ENCODE assay signal across 16 cellular contexts in the genomic region with DNA sequence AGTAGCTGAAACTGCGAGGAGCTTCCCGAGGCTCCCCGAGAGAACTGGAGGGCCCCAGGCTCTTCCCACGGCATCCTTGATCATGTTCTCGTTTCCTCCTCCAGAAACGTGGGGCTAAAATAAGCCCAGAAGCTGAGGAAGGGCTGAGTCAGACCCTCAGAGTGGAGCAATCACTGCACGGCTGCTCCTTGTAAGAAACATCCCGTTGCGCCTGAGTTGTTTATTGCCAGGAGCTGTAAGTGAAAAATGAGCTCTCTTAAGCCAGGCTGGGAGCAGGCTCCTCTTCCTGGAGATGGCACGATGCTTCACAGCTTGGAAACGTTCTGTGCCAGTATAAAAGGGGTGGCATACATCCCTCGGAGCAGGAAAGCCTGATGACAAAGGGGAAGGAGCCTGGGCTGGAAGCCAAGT. TPM values are rescaled to one million over a fixed set of nuclear protein-coding genes. Genes with fewer than 3 reads are reported as not detected.
DNase-seq lines count a peak whose midpoint lies in the region; ATAC-seq, FAIRE-seq and TF ChIP-seq lines count a peak whose summit lies in the region.
"Had no signal": no experiment of that assay in that cellular context is flagged by ENCODE, and none has a peak within 500 bp of the region (broad histone marks: within the 10 kb centered on the region; RNA-seq: fewer than 3 reads in every experiment).

No MANE protein-coding gene starts in this region.

- TF ChIP-seq CTCF in MCF 10A (IDR thresholded peaks at IDR 0.05; ENCODE audit: unreplicated experiment) (no peak), breast epithelium (IDR thresholded peaks at IDR 0.05) (no peak)

- H3K4me1 Mint-ChIP-seq in MCF 10A (ENCODE audit: insufficient read depth, unreplicated experiment) = peaks cover 16% of the 10 kb centered on the region
- H3K4me1 Mint-ChIP-seq: activated CD8-positive, alpha-beta memory T cell treated with anti-CD3 and anti-CD28 coated beads, Interleukin-2, amount 10 ng/mL, durations not matched to agents 7 days and 5 days had no signal

- FAIRE-seq in urothelium cell line (lab: Jason Lieb, UNC) = no peak
- FAIRE-seq: GM12892 had no signal

- peaks cover 0 to 4% of the 10 kb centered on the region in 2 donors for H3K9me3 ChIP-seq in breast epithelium
- H3K9me3 ChIP-seq: ovary had no signal

- H3K36me3 ChIP-seq in breast epithelium = no peaks in the 10 kb centered on the region
- H3K36me3 ChIP-seq: ovary had no signal

- H3K4me3 ChIP-seq in breast epithelium = no peak overlapping the region
- H3K4me3 ChIP-seq: ovary had no signal

- TF ChIP-seq POLR2A in breast epithelium (IDR thresholded peaks at IDR 0.05) = no peak

- H3K9me3 Mint-ChIP-seq in MCF 10A (ENCODE audit: unreplicated experiment) = no peaks in the 10 kb centered on the region

- DNase-seq in MCF 10A (ENCODE audit: unreplicated experiment) = peak; percentile 71
- no peak for DNase-seq in breast epithelium (ENCODE audit: low spot score in 2 of 2)
- peak in 48 of 58 donors; percentile 4 to 83 (median 40) for DNase-seq in anterior cingulate cortex (lab: John Stamatoyannopoulos, UW)
- DNase-seq in inferior parietal cortex (ENCODE audit: extremely low spot score) = peak; percentile 67
- peak; percentile 28 for DNase-seq in urothelium cell line (ENCODE audit: low spot score)
- DNase-seq in activated CD4-positive, alpha-beta T cell treated with anti-CD3 and anti-CD28 coated beads for 4 hours = no peak
- no peak for DNase-seq in NCI-H510A (lab: John Stamatoyannopoulos, UW)
- DNase-seq: activated CD8-positive, alpha-beta memory T cell treated with anti-CD3 and anti-CD28 coated beads, Interleukin-2, amount 10 ng/mL, durations not matched to agents 7 days and 5 days; DMS79; effector CD8-positive, alpha-beta T cell; mesendoderm; NCI-H1105 treated with DMSO at 0.1 percent for 48 hours; NK-92 treated with Interleukin-12 subunit alpha and Interleukin-12 subunit beta, amount 100 ng/mL, for 24 hours; ovary had no signal

- no peak for ATAC-seq in GM18517 (IDR thresholded peaks at IDR 0.05; ENCODE audit: unreplicated experiment)
- ATAC-seq: activated CD8-positive, alpha-beta memory T cell treated with anti-CD3 and anti-CD28 coated beads, Interleukin-2, amount 10 ng/mL, durations not matched to agents 7 days and 5 days had no signal

- intact Hi-C loops in MCF 10A (cut with micrococcal nuclease) = no loop called here
- intact Hi-C loops in breast epithelium (cut with DNase I; ENCODE audit: low total_unique reads) = no loop called here

- H3K4me1 ChIP-seq in breast epithelium = no peaks in the 10 kb centered on the region

- H3K36me3 Mint-ChIP-seq in MCF 10A (ENCODE audit: insufficient read depth, unreplicated experiment) = no peaks in the 10 kb centered on the region
- H3K36me3 Mint-ChIP-seq: activated CD8-positive, alpha-beta memory T cell treated with anti-CD3 and anti-CD28 coated beads, Interleukin-2, amount 10 ng/mL, durations not matched to agents 7 days and 5 days had no signal

- H3K27ac ChIP-seq in breast epithelium = no peak overlapping the region
- H3K27ac ChIP-seq: ovary had no signal

- H3K27ac Mint-ChIP-seq in MCF 10A (ENCODE audit: low read depth, unreplicated experiment) = no peak overlapping the region
- H3K27ac Mint-ChIP-seq: activated CD8-positive, alpha-beta memory T cell treated with anti-CD3 and anti-CD28 coated beads, Interleukin-2, amount 10 ng/mL, durations not matched to agents 7 days and 5 days had no signal

- no peak overlapping the region for H3K4me3 Mint-ChIP-seq in MCF 10A (ENCODE audit: unreplicated experiment)
- H3K4me3 Mint-ChIP-seq: activated CD8-positive, alpha-beta memory T cell treated with anti-CD3 and anti-CD28 coated beads, Interleukin-2, amount 10 ng/mL, durations not matched to agents 7 days and 5 days had no signal

- H3K27me3 Mint-ChIP-seq in MCF 10A (ENCODE audit: insufficient read depth, unreplicated experiment) = no peaks in the 10 kb centered on the region
- H3K27me3 Mint-ChIP-seq: activated CD8-positive, alpha-beta memory T cell treated with anti-CD3 and anti-CD28 coated beads, Interleukin-2, amount 10 ng/mL, durations not matched to agents 7 days and 5 days had no signal

- CTCF ChIA-PET in MCF 10A (lab: Yijun Ruan, JAX) = interaction anchor here (0.6 to 1.5 kb wide), 5 partner anchors 9 to 574 kb away, joined by 3 to 7 read pairs (median 3); no protein-coding TSS in a partner anchor

- BruUV-seq in MCF 10A (replicated peaks; lab: Mats Ljungman, UMichigan) = no TSS peak

- POLR2A ChIA-PET in MCF 10A (lab: Yijun Ruan, JAX) = interaction anchor here (0.5 to 0.8 kb wide), 3 partner anchors 34 to 63 kb away, joined by 3 read pairs; no protein-coding TSS in a partner anchor

- H3K27me3 ChIP-seq in breast epithelium = no peaks in the 10 kb centered on the region
- H3K27me3 ChIP-seq: ovary had no signal

RNA-seq across cellular contexts. Expression of gene SYN3, which starts 47.3 kb away (rescaled TPM):
- total RNA-seq in MCF 10A (2022) (1.4 TPM in 1 of 2 replicates, not detected in the other), breast epithelium (under 1 TPM; under 0.01 to 0.29 (median 0.16) TPM)
- total RNA-seq: activated CD8-positive, alpha-beta memory T cell treated with anti-CD3 and anti-CD28 coated beads, Interleukin-2, amount 10 ng/mL, durations not matched to agents 7 days and 5 days had no signal

Comparison
In these comparisons a context has a peak if more than half of its experiments do, and no peak if none do; other contexts are left out.
1. DNase-seq: peak in MCF 10A (single experiment), anterior cingulate cortex (48 of 58), inferior parietal cortex (single experiment) and urothelium cell line (single experiment); none in breast epithelium (0 of 2), activated CD4-positive, alpha-beta T cell treated with anti-CD3 and anti-CD28 coated beads for 4 hours (0 of 2) and NCI-H510A (single experiment).